In the genomic region with DNA sequence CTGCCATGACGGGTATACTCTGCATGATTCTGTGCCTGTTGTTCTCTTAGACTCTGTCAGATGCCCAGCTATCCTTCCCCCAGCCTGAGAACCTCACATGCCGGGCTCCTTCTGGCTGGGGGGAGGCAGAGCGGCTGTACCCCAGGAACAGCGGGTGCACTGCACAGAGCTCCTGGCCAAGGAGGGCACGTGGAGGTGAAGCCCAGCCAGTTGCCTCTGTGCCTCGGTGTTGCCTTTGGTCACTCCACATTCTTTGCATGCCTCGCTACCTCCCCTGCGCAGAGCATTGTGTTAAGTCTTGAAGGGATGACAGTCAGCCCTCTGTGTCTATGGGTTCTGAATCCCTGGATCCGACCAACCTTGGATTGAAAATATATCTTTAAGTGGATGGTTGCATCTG, we compare ENCODE assay signal across 1 cellular context.
TF ChIP-seq lines count a peak whose summit lies in the region.

No MANE protein-coding gene starts in this region.

TF ChIP-seq in GM23338, 12 proteins besides CTCF, POLR2A, EP300 and RAD21 (continued from another document):
- no peak for TF ChIP-seq ZNF462 (CRISPR knock-in tag; IDR thresholded peaks at IDR 0.05)
- TF ChIP-seq STAT1 (IDR thresholded peaks at IDR 0.05; ENCODE audit: unreplicated experiment) = no peak
- TF ChIP-seq, protein P1, sequence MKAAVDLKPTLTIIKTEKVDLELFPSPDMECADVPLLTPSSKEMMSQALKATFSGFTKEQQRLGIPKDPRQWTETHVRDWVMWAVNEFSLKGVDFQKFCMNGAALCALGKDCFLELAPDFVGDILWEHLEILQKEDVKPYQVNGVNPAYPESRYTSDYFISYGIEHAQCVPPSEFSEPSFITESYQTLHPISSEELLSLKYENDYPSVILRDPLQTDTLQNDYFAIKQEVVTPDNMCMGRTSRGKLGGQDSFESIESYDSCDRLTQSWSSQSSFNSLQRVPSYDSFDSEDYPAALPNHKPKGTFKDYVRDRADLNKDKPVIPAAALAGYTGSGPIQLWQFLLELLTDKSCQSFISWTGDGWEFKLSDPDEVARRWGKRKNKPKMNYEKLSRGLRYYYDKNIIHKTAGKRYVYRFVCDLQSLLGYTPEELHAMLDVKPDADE (IDR thresholded peaks at IDR 0.05) = no peak
- TF ChIP-seq EZH2phosphoT487 (IDR thresholded peaks at IDR 0.05; ENCODE audit: unreplicated experiment) = no peak
- TF ChIP-seq POLR2AphosphoS5 (IDR thresholded peaks at IDR 0.05; ENCODE audit: low read depth) = no peak
- TF ChIP-seq EZH2 (IDR thresholded peaks at IDR 0.05; ENCODE audit: low read depth, unreplicated experiment) = no peak
- no peak for TF ChIP-seq NANOG (IDR thresholded peaks at IDR 0.05; ENCODE audit: borderline replicate concordance)
- TF ChIP-seq CREB1 (CRISPR knock-in tag; IDR thresholded peaks at IDR 0.05; ENCODE audit: low read depth) = no peak
- TF ChIP-seq ZNF114 (CRISPR knock-in tag; IDR thresholded peaks at IDR 0.05) = no peak
- TF ChIP-seq, protein P2, sequence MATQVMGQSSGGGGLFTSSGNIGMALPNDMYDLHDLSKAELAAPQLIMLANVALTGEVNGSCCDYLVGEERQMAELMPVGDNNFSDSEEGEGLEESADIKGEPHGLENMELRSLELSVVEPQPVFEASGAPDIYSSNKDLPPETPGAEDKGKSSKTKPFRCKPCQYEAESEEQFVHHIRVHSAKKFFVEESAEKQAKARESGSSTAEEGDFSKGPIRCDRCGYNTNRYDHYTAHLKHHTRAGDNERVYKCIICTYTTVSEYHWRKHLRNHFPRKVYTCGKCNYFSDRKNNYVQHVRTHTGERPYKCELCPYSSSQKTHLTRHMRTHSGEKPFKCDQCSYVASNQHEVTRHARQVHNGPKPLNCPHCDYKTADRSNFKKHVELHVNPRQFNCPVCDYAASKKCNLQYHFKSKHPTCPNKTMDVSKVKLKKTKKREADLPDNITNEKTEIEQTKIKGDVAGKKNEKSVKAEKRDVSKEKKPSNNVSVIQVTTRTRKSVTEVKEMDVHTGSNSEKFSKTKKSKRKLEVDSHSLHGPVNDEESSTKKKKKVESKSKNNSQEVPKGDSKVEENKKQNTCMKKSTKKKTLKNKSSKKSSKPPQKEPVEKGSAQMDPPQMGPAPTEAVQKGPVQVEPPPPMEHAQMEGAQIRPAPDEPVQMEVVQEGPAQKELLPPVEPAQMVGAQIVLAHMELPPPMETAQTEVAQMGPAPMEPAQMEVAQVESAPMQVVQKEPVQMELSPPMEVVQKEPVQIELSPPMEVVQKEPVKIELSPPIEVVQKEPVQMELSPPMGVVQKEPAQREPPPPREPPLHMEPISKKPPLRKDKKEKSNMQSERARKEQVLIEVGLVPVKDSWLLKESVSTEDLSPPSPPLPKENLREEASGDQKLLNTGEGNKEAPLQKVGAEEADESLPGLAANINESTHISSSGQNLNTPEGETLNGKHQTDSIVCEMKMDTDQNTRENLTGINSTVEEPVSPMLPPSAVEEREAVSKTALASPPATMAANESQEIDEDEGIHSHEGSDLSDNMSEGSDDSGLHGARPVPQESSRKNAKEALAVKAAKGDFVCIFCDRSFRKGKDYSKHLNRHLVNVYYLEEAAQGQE (IDR thresholded peaks at IDR 0.05; ENCODE audit: unreplicated experiment) = no peak
- no peak for TF ChIP-seq JUNB (IDR thresholded peaks at IDR 0.05; ENCODE audit: unreplicated experiment)
